In genomic region chr15:77044228-77045042, GRCh38 we compare ENCODE assay signal across 18 cellular contexts. TPM values are rescaled to one million over a fixed set of nuclear protein-coding genes. Genes with fewer than 3 reads are reported as not detected.
DNase-seq lines count a peak whose midpoint lies in the region; ATAC-seq and TF ChIP-seq lines count a peak whose summit lies in the region.
"Had no signal": no experiment of that assay in that cellular context is flagged by ENCODE, and none has a peak within 500 bp of the region (broad histone marks: within the 10 kb centered on the region; RNA-seq: fewer than 3 reads in every experiment).

No MANE protein-coding gene starts in this region.

- no peak overlapping the region for H3K4me3 Mint-ChIP-seq in activated T-cell treated with anti-CD3 and anti-CD28 coated beads, Interleukin-2, amount 50 U/mL, for 72 hours
- peak overlapping the region; percentile 33 for H3K4me3 Mint-ChIP-seq in endothelial cell (ENCODE audit: unreplicated experiment)
- H3K4me3 Mint-ChIP-seq in stimulated activated naive CD8-positive, alpha-beta T cell treated with anti-CD3 and anti-CD28 coated beads, Interleukin-15, Interleukin-2, amounts not matched to agents 100 ng/mL and 50 ng/mL, for 24 hours = no peak overlapping the region
- H3K4me3 Mint-ChIP-seq: mesothelial cell of epicardium had no signal

- TF ChIP-seq CTCF in endothelial cell (IDR thresholded peaks at IDR 0.05; ENCODE audit: unreplicated experiment) = no peak

- H3K27ac Mint-ChIP-seq in activated T-cell treated with anti-CD3 and anti-CD28 coated beads, Interleukin-2, amount 50 U/mL, for 72 hours = no peak overlapping the region
- H3K27ac Mint-ChIP-seq in endothelial cell (ENCODE audit: unreplicated experiment) = peak overlapping the region; percentile 70
- H3K27ac Mint-ChIP-seq in stimulated activated naive CD8-positive, alpha-beta T cell treated with anti-CD3 and anti-CD28 coated beads, Interleukin-15, Interleukin-2, amounts not matched to agents 100 ng/mL and 50 ng/mL, for 24 hours = peak overlapping the region; percentile 28
- H3K27ac Mint-ChIP-seq: mesothelial cell of epicardium had no signal

- H3K4me1 Mint-ChIP-seq in activated T-cell treated with anti-CD3 and anti-CD28 coated beads, Interleukin-2, amount 50 U/mL, for 72 hours (ENCODE audit: low read depth) = no peaks in the 10 kb centered on the region
- peaks cover 6% of the 10 kb centered on the region for H3K4me1 Mint-ChIP-seq in endothelial cell (ENCODE audit: unreplicated experiment)
- H3K4me1 Mint-ChIP-seq in stimulated activated naive CD8-positive, alpha-beta T cell treated with anti-CD3 and anti-CD28 coated beads, Interleukin-15, Interleukin-2, amounts not matched to agents 100 ng/mL and 50 ng/mL, for 24 hours (ENCODE audit: low read depth) = peaks cover 13% of the 10 kb centered on the region

- peaks cover 11 to 12% of the 10 kb centered on the region in 2 donors for H3K36me3 Mint-ChIP-seq in activated T-cell treated with anti-CD3 and anti-CD28 coated beads, Interleukin-2, amount 50 U/mL, for 72 hours (ENCODE audit: insufficient read depth in 2 of 2)
- H3K36me3 Mint-ChIP-seq in endothelial cell (ENCODE audit: low read depth, unreplicated experiment) = peaks cover 26% of the 10 kb centered on the region
- H3K36me3 Mint-ChIP-seq in stimulated activated naive CD8-positive, alpha-beta T cell treated with anti-CD3 and anti-CD28 coated beads, Interleukin-15, Interleukin-2, amounts not matched to agents 100 ng/mL and 50 ng/mL, for 24 hours (ENCODE audit: low read depth) = peaks cover 69% of the 10 kb centered on the region

- peak; percentile 18 to 20 for ATAC-seq in activated T-cell treated with anti-CD3 and anti-CD28 coated beads, Interleukin-2, amount 50 U/mL, for 72 hours (replicated peaks in 1 of 2)
- ATAC-seq in HG02678 (IDR thresholded peaks at IDR 0.05; ENCODE audit: unreplicated experiment) (no peak), GM19324 (IDR thresholded peaks at IDR 0.05; ENCODE audit: low FRiP score, unreplicated experiment) (no peak), GM21723 (IDR thresholded peaks at IDR 0.05; ENCODE audit: unreplicated experiment) (no peak)
- ATAC-seq: A549; activated naive CD4-positive, alpha-beta T cell treated with anti-CD3 and anti-CD28 coated beads, Interleukin-2, amount 50 U/mL, for 72 hours; Panc1 had no signal

- no peaks in the 10 kb centered on the region for H3K9me3 Mint-ChIP-seq in activated T-cell treated with anti-CD3 and anti-CD28 coated beads, Interleukin-2, amount 50 U/mL, for 72 hours
- no peaks in the 10 kb centered on the region for H3K9me3 Mint-ChIP-seq in endothelial cell (ENCODE audit: unreplicated experiment)
- H3K9me3 Mint-ChIP-seq in stimulated activated naive CD8-positive, alpha-beta T cell treated with anti-CD3 and anti-CD28 coated beads, Interleukin-15, Interleukin-2, amounts not matched to agents 100 ng/mL and 50 ng/mL, for 24 hours = no peaks in the 10 kb centered on the region
- H3K9me3 Mint-ChIP-seq: activated naive CD4-positive, alpha-beta T cell treated with anti-CD3 and anti-CD28 coated beads, Interleukin-2, amount 50 U/mL, for 72 hours; mesothelial cell of epicardium had no signal

- no peak for DNase-seq in activated T-cell treated with anti-CD3 and anti-CD28 coated beads, Interleukin-2, amount 50 U/mL, for 72 hours
- DNase-seq in activated T-cell treated with anti-CD3 and anti-CD28 coated beads for 4 hours (no peak), endothelial cell (ENCODE audit: low spot score) (no peak), mucosa of gallbladder (ENCODE audit: low spot score) (peak; percentile 10)
- DNase-seq: Calu3; effector CD8-positive, alpha-beta T cell; NCI-H1436 treated with DMSO at 0.1 percent for 48 hours; NCI-H510A treated with DMSO at 0.1 percent for 48 hours; pancreas; stimulated activated CD4-positive, alpha-beta T cell treated with anti-CD3 and anti-CD28 coated beads, Interleukin-15, amount 100 ng/mL, for 24 hours had no signal

- H3K27me3 Mint-ChIP-seq in activated T-cell treated with anti-CD3 and anti-CD28 coated beads, Interleukin-2, amount 50 U/mL, for 72 hours (ENCODE audit: low read depth) = no peaks in the 10 kb centered on the region
- no peaks in the 10 kb centered on the region for H3K27me3 Mint-ChIP-seq in endothelial cell (ENCODE audit: unreplicated experiment)
- H3K27me3 Mint-ChIP-seq in stimulated activated naive CD8-positive, alpha-beta T cell treated with anti-CD3 and anti-CD28 coated beads, Interleukin-15, Interleukin-2, amounts not matched to agents 100 ng/mL and 50 ng/mL, for 24 hours = no peaks in the 10 kb centered on the region

RNA-seq across cellular contexts. Expression of gene TSPAN3, which starts 26.5 kb away (rescaled TPM):
- total RNA-seq in activated T-cell treated with anti-CD3 and anti-CD28 coated beads, Interleukin-2, amount 50 U/mL, for 72 hours = 10 to 100 TPM; 30.4 to 36.4 TPM
- total RNA-seq in endothelial cell (ENCODE audit: unreplicated experiment) (140 TPM), mucosa of gallbladder (430 TPM)

RNA-seq across cellular contexts. Expression of gene PSTPIP1, which starts 49.5 kb away (rescaled TPM):
- 100 to 1,000 TPM; 141 to 152 TPM for total RNA-seq in activated T-cell treated with anti-CD3 and anti-CD28 coated beads, Interleukin-2, amount 50 U/mL, for 72 hours
- total RNA-seq in endothelial cell (ENCODE audit: unreplicated experiment) (not detected), mucosa of gallbladder (16.3 TPM)
- total RNA-seq: Calu3, mesothelial cell of epicardium had no signal

Comparison
In these comparisons a context has a peak if more than half of its experiments do, and no peak if none do; other contexts are left out.
1. ATAC-seq: peak in activated T-cell treated with anti-CD3 and anti-CD28 coated beads, Interleukin-2, amount 50 U/mL, for 72 hours (2 of 2); none in HG02678 (single experiment), GM19324 (single experiment) and GM21723 (single experiment).
2. RNA of gene PSTPIP1, which starts 49.5 kb away (total RNA-seq): 141 to 152 TPM in activated T-cell treated with anti-CD3 and anti-CD28 coated beads, Interleukin-2, amount 50 U/mL, for 72 hours and 16.3 TPM in mucosa of gallbladder (single experiment); not detected in endothelial cell (single experiment); every median in the first group is over 10 times any median in the second.